In the genomic region with DNA sequence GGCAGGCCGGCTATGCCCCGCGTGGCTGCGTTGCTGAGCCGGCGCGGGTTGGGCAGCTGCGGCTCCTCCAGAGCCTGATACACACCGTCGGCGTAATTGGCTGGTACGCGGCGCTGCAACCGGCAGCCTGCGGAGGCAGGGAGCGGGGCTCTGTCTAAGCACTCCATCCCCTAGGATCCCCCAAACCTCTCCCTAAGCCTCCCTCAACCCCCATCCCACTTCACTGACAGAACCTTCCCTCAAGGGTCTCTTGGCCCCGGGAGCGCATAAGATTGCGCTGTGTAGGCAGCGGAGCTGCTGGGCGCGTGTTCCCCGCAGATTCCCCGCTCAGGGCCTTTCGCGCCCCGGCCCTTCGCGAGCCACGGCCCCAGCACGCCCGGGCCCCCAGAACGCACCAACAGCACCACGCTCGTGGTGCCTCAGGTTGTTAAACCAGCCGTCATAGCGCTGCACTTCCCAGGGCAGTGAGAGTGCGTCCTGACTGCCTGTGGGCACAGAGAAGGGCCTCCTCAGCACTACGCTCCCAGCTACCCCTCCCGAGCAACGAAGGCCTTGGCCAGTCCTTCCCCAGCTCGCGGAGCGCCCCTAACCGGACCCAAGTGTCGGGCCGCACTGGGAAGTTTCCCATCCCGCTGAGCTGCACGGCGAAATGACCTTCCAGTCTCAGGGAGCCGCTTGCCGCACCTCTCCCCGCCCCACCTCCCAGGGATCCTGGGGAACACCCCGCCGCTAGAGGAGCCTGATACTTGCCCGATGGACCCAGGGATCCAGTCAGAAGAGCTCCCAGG, we compare ENCODE assay signal across 1 cellular context.
TF ChIP-seq lines count a peak whose summit lies in the region.

No MANE protein-coding gene starts in this region.

TF ChIP-seq in HEK293, 187 proteins besides CTCF, POLR2A, EP300 and RAD21 (continued from another document):
- TF ChIP-seq, protein P1, sequence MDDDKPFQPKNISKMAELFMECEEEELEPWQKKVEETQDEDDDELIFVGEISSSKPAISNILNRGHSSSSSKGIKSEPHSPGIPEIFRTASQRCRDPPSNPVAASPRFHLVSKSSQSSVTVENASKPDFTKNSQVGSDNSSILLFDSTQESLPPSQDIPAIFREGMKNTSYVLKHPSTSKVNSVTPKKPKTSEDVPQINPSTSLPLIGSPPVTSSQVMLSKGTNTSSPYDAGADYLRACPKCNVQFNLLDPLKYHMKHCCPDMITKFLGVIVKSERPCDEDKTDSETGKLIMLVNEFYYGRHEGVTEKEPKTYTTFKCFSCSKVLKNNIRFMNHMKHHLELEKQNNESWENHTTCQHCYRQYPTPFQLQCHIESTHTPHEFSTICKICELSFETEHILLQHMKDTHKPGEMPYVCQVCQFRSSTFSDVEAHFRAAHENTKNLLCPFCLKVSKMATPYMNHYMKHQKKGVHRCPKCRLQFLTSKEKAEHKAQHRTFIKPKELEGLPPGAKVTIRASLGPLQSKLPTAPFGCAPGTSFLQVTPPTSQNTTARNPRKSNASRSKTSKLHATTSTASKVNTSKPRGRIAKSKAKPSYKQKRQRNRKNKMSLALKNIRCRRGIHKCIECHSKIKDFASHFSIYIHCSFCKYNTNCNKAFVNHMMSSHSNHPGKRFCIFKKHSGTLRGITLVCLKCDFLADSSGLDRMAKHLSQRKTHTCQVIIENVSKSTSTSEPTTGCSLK (tag by site-specific recombination; IDR thresholded peaks at IDR 0.05), result no peak
- TF ChIP-seq ZNF621 (tag by site-specific recombination; IDR thresholded peaks at IDR 0.05) (no peak), ZNF76 (tag by site-specific recombination; IDR thresholded peaks at IDR 0.05; ENCODE audit: borderline replicate concordance, low read depth) (no peak), ZNF830 (tag by site-specific recombination; IDR thresholded peaks at IDR 0.05; ENCODE audit: low read depth) (no peak), ZNF514 (tag by site-specific recombination; IDR thresholded peaks at IDR 0.05) (no peak), ATF2 (tag by site-specific recombination; IDR thresholded peaks at IDR 0.05; ENCODE audit: low read depth) (no peak), ZBTB48 (tag by site-specific recombination; IDR thresholded peaks at IDR 0.05) (no peak), ZNF629 (tag by site-specific recombination; IDR thresholded peaks at IDR 0.05) (no peak), ZNF280D (tag by site-specific recombination; IDR thresholded peaks at IDR 0.05) (no peak), SP3 (tag by site-specific recombination; IDR thresholded peaks at IDR 0.05) (no peak), ZNF274 (IDR thresholded peaks at IDR 0.05; ENCODE audit: low read length) (no peak), ZNF274 (tag by site-specific recombination; IDR thresholded peaks at IDR 0.05; ENCODE audit: borderline replicate concordance) (no peak), ZSCAN4 (tag by site-specific recombination; IDR thresholded peaks at IDR 0.05) (no peak)
- TF ChIP-seq, protein P2, sequence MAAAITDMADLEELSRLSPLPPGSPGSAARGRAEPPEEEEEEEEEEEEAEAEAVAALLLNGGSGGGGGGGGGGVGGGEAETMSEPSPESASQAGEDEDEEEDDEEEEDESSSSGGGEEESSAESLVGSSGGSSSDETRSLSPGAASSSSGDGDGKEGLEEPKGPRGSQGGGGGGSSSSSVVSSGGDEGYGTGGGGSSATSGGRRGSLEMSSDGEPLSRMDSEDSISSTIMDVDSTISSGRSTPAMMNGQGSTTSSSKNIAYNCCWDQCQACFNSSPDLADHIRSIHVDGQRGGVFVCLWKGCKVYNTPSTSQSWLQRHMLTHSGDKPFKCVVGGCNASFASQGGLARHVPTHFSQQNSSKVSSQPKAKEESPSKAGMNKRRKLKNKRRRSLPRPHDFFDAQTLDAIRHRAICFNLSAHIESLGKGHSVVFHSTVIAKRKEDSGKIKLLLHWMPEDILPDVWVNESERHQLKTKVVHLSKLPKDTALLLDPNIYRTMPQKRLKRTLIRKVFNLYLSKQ (tag by site-specific recombination; IDR thresholded peaks at IDR 0.05; ENCODE audit: borderline replicate concordance), result no peak
